8 cellular contexts compared by ENCODE assay signal in the genomic region with DNA sequence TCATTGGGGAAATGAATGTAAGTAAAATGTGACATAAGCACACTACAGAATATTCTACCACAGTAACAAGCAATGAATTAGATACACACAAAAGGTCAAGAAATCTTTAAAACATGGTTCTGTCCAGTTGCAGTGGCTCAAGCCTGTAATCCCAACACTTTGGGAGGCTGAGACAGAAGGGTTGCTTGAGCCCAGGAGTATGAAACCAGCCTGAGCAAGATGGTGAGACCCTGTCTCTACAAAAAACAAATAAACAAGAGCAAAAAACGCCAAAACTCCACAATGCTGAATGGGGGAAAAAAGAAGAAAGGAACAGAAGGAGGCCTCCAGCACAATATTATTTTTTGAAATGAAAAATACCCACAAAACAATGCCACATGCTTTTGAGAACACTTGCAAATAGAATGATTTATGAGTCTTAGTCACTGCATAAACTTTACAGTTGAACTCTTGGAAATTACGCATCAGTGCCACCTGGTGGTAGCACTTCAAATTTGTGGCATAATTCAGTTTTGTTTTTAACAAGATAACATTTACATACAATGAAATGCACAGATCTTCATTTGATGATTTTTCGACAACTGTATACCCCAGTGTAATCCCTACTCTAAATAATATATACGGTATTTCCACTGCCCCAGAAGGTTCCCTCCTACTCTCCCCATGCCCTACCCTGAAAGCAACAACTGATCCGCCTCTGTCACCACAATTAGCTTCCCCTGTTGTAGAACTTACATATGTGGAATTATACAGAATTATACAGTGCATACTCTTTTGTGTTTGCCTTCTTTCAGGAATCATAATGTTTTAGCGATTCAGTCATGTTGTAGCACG. TPM values are rescaled to one million over a fixed set of nuclear protein-coding genes. Genes with fewer than 3 reads are reported as not detected.
DNase-seq lines count a peak whose midpoint lies in the region; ATAC-seq and TF ChIP-seq lines count a peak whose summit lies in the region.

No MANE protein-coding gene starts in this region.

- H3K27ac Mint-ChIP-seq in activated naive CD8-positive, alpha-beta T cell treated with anti-CD3 and anti-CD28 coated beads for 36 hours, result peak overlapping the region; percentile 14

- no peaks in the 10 kb centered on the region for H3K9me3 Mint-ChIP-seq in activated naive CD8-positive, alpha-beta T cell treated with anti-CD3 and anti-CD28 coated beads for 36 hours

- no peaks in the 10 kb centered on the region for H3K27me3 ChIP-seq in SU-DHL-6 (ENCODE audit: low read length)

- no peaks in the 10 kb centered on the region for H3F3A ChIP-seq in SU-DHL-6 (ENCODE audit: insufficient read depth)

- H3K4me2 ChIP-seq in SU-DHL-6 (ENCODE audit: low read depth, low read length, poor library complexity, severe bottlenecking), result no peak overlapping the region

- no peak overlapping the region for H2AFZ ChIP-seq in SU-DHL-6 (ENCODE audit: low read depth, low read length, severe bottlenecking)

- H3K36me3 ChIP-seq in SU-DHL-6 (ENCODE audit: low read length), result no peaks in the 10 kb centered on the region

- no peaks in the 10 kb centered on the region for H3K9me3 ChIP-seq in SU-DHL-6 (ENCODE audit: insufficient read depth, low read length)

- ATAC-seq in left cardiac atrium (peak; percentile 32 to 48), HG03097 (IDR thresholded peaks at IDR 0.05; ENCODE audit: low FRiP score, unreplicated experiment) (no peak), HG03432 (IDR thresholded peaks at IDR 0.05; ENCODE audit: unreplicated experiment) (no peak)

- H3K9ac ChIP-seq in SU-DHL-6 (ENCODE audit: low read length), result no peak overlapping the region

- no peak overlapping the region for H3K4me3 Mint-ChIP-seq in activated naive CD8-positive, alpha-beta T cell treated with anti-CD3 and anti-CD28 coated beads for 36 hours

- H3K79me2 ChIP-seq in SU-DHL-6 (ENCODE audit: insufficient read depth, low read length), result no peaks in the 10 kb centered on the region

- DNase-seq in GM03348 (ENCODE audit: low spot score) (peak; percentile 75), M059J (ENCODE audit: low read depth) (peak; percentile 78), left cardiac atrium (peak; percentile 43), skeletal muscle cell (ENCODE audit: low read depth) (peak; percentile 37)
- DNase-seq in activated naive CD8-positive, alpha-beta T cell treated with anti-CD3 and anti-CD28 coated beads for 36 hours, result peak; percentile 57

- no peaks in the 10 kb centered on the region for H3K36me3 Mint-ChIP-seq in activated naive CD8-positive, alpha-beta T cell treated with anti-CD3 and anti-CD28 coated beads for 36 hours

- H3K9me2 ChIP-seq in SU-DHL-6 (replicated peaks; ENCODE audit: insufficient read depth, low read length), result no peaks in the 10 kb centered on the region

- no peaks in the 10 kb centered on the region for H3K27me3 Mint-ChIP-seq in activated naive CD8-positive, alpha-beta T cell treated with anti-CD3 and anti-CD28 coated beads for 36 hours

- TF ChIP-seq CTCF in SU-DHL-6 (IDR thresholded peaks at IDR 0.05; ENCODE audit: insufficient read depth, low read length, poor library complexity, severe bottlenecking), result peak; percentile 73

- intact Hi-C loops in left cardiac atrium (cut with DNase I), result loop anchor here in 1 of 2 donors (10.0 kb wide), 1 partner anchor 51 kb away; no protein-coding TSS in a partner anchor

- H4K20me1 ChIP-seq in SU-DHL-6 (ENCODE audit: low read depth, low read length), result no peaks in the 10 kb centered on the region

- H3K4me3 ChIP-seq in SU-DHL-6 (ENCODE audit: insufficient read depth, low read length, poor library complexity, severe bottlenecking), result no peak overlapping the region
- H3K4me3 ChIP-seq in skeletal muscle cell (ENCODE audit: low read depth, low read length), result no peak overlapping the region

- H3K4me1 Mint-ChIP-seq in activated naive CD8-positive, alpha-beta T cell treated with anti-CD3 and anti-CD28 coated beads for 36 hours, result peaks cover 11% of the 10 kb centered on the region

- no peak overlapping the region for H3K27ac ChIP-seq in SU-DHL-6 (ENCODE audit: low read depth, low read length)

RNA-seq across cellular contexts. Expression of gene SPINK4, which starts 14.4 kb away (rescaled TPM):
- not detected in 2 replicates for total RNA-seq in M059J (2014; rRNA removed; shearing (Covaris generic))
- not detected for total RNA-seq in activated naive CD8-positive, alpha-beta T cell treated with anti-CD3 and anti-CD28 coated beads for 36 hours
- not detected for total RNA-seq in left cardiac atrium

RNA-seq across cellular contexts. Expression of gene BAG1, which starts 39.0 kb away (rescaled TPM):
- total RNA-seq in M059J (2014; rRNA removed; shearing (Covaris generic)), result 60.1 and 72.0 TPM in 2 replicates
- total RNA-seq in activated naive CD8-positive, alpha-beta T cell treated with anti-CD3 and anti-CD28 coated beads for 36 hours, result 10 to 100 TPM; 87.2 to 90.9 TPM
- total RNA-seq in left cardiac atrium, result 100 to 1,000 TPM; 152 to 208 TPM

RNA-seq across cellular contexts. Expression of gene CHMP5, which starts 39.3 kb away (rescaled TPM):
- total RNA-seq in M059J (2014; rRNA removed; shearing (Covaris generic)), result 217 and 248 TPM in 2 replicates
- 10 to 100 TPM; 73.9 to 75.4 TPM for total RNA-seq in activated naive CD8-positive, alpha-beta T cell treated with anti-CD3 and anti-CD28 coated beads for 36 hours
- total RNA-seq in left cardiac atrium, result 10 to 100 TPM; 45.3 to 45.9 TPM

RNA-seq across cellular contexts. Expression of gene B4GALT1, which starts 58.4 kb away (rescaled TPM):
- total RNA-seq in M059J (2014; rRNA removed; shearing (Covaris generic)), result 35.6 and 69.6 TPM in 2 replicates
- 10 to 100 TPM; 33.5 to 35.0 TPM for total RNA-seq in activated naive CD8-positive, alpha-beta T cell treated with anti-CD3 and anti-CD28 coated beads for 36 hours
- total RNA-seq in left cardiac atrium, result 100 to 1,000 TPM in 1 of 2 donors, 10 to 100 TPM in 1; 49.5 to 107 TPM

Comparison
In these comparisons a context has a peak if more than half of its experiments do, and no peak if none do; other contexts are left out.
1. ATAC-seq: peak in left cardiac atrium (2 of 2); none in HG03097 (single experiment) and HG03432 (single experiment).
2. Peak in every context shown above with its lines, with median percentiles within 50 percentile points of each other: DNase-seq.